ENCODE assay signal across 10 cellular contexts in the genomic region with DNA sequence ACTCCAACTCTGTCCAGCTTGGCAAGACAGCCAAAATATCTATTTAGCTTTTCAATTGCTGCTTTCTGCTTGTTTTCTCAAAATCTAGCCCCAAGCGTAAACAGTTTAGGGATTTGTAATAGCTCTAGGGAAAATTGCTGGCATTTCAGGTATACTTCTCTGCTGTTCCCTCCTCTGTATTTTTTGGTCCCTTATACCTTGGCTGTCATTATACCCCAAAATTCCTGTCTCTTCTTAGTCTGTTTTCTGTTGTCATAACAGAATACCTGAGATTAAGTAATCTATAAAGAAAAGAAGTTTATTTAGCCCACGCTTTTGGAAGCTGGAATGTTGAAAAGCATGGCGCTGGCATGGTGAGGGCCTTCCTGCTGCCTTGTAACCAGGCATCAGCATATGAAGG. TPM values are rescaled to one million over a fixed set of nuclear protein-coding genes. Genes with fewer than 3 reads are reported as not detected.
"Had no signal": no experiment of that assay in that cellular context is flagged by ENCODE, and none has a peak within 500 bp of the region (broad histone marks: within the 10 kb centered on the region; RNA-seq: fewer than 3 reads in every experiment).

No MANE protein-coding gene starts in this region.

- H3K27ac ChIP-seq: HL-60 had no signal

- DNase-seq: IMR-90, KBM-7, KG1 had no signal

- FAIRE-seq: HepG2, HTR-8/SVneo, K562 had no signal

- H3K4me3 ChIP-seq: K562 had no signal

- ATAC-seq: HepG2, K562 had no signal

RNA-seq across cellular contexts. Expression of a gene that starts 47.2 kb away (rescaled TPM):
- polyA plus RNA-seq: IgD-negative memory B cell had no signal

RNA-seq across cellular contexts. Expression of a gene that starts 53.0 kb away (rescaled TPM):
- total RNA-seq: HepG2, HT-29, HT1080, IMR-90, K562 had no signal
- polyA plus RNA-seq: HepG2, IgD-negative memory B cell, IMR-90, K562 had no signal
